24 cellular contexts compared by ENCODE assay signal in the genomic region with DNA sequence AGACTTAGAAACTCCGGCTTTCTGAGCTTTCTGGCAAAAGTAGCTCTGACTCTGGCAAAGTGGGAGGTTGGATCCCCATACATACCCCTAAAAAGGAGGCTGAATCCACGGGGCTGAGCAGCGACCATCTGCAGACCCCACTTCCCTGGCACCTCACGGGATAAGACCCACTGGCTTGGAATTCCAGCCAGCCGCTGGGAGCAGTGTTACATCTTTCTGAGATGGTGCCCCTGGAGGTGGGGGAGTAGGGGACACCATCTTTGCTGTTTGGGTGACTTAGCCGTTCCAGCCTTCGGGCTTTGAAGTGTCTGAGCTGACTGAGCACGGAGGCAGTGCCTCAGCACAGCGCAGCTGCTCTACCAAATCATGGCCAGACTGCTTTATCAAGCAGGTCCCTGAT. TPM values are rescaled to one million over a fixed set of nuclear protein-coding genes. Genes with fewer than 3 reads are reported as not detected.
"Had no signal": no experiment of that assay in that cellular context is flagged by ENCODE, and none has a peak within 500 bp of the region (broad histone marks: within the 10 kb centered on the region; RNA-seq: fewer than 3 reads in every experiment).

No MANE protein-coding gene starts in this region.

- H3K36me3 Mint-ChIP-seq: activated naive CD4-positive, alpha-beta T cell treated with anti-CD3 and anti-CD28 coated beads, Interleukin-2, amount 50 U/mL, for 72 hours; brain; mesothelial cell of epicardium; naive thymus-derived CD8-positive, alpha-beta T cell had no signal

- ATAC-seq: activated naive CD4-positive, alpha-beta T cell treated with anti-CD3 and anti-CD28 coated beads, Interleukin-2, amount 50 U/mL, for 72 hours; esophagus mucosa; naive thymus-derived CD8-positive, alpha-beta T cell; psoas muscle; stimulated activated naive CD8-positive, alpha-beta T cell treated with anti-CD3 and anti-CD28 coated beads, Interleukin-15, Interleukin-2, amounts not matched to agents 100 U/mL and 50 U/mL, for 24 hours had no signal

- H3K9me3 Mint-ChIP-seq: mesothelial cell of epicardium had no signal

- H3K4me1 Mint-ChIP-seq: brain; mesothelial cell of epicardium; naive thymus-derived CD8-positive, alpha-beta T cell had no signal

- H3K27ac ChIP-seq: left ventricle myocardium inferior, psoas muscle, right atrium auricular region, upper lobe of left lung, WERI-Rb-1 had no signal

- DNase-seq: activated gamma-delta T cell treated with Interleukin-2 at 50 U/mL for 16 hours; activated T-cell treated with anti-CD3 and anti-CD28 coated beads, Interleukin-2, amount 50 U/mL, for 1 hour; effector memory CD4-positive, alpha-beta T cell; foreskin melanocyte; left ventricle myocardium inferior; naive thymus-derived CD8-positive, alpha-beta T cell; psoas muscle; stimulated activated CD4-positive, alpha-beta T cell treated with anti-CD3 and anti-CD28 coated beads, Interleukin-12 subunit alpha, Interleukin-12 subunit beta, amount 100 ng/mL, for 4 hours; stimulated activated CD4-positive, alpha-beta T cell treated with anti-CD3 and anti-CD28 coated beads, Interleukin-4, amount 100 ng/mL, for 4 hours; stimulated activated naive CD8-positive, alpha-beta T cell treated with anti-CD3 and anti-CD28 coated beads, Interleukin-15, Interleukin-2, amounts not matched to agents 100 U/mL and 50 U/mL, for 24 hours had no signal

- H3K27ac Mint-ChIP-seq: activated naive CD4-positive, alpha-beta T cell treated with anti-CD3 and anti-CD28 coated beads, Interleukin-2, amount 50 U/mL, for 72 hours; brain; mesothelial cell of epicardium had no signal

- H3K9me3 ChIP-seq: psoas muscle, right atrium auricular region, upper lobe of left lung had no signal

- H3K4me1 ChIP-seq: left ventricle myocardium inferior, psoas muscle, right atrium auricular region, upper lobe of left lung had no signal

- H3K4me3 Mint-ChIP-seq: brain; mesothelial cell of epicardium; naive thymus-derived CD8-positive, alpha-beta T cell had no signal

- H3K4me3 ChIP-seq: left ventricle myocardium inferior, psoas muscle, right atrium auricular region, upper lobe of left lung had no signal

- H3K36me3 ChIP-seq: left ventricle myocardium inferior, right atrium auricular region, upper lobe of left lung, WERI-Rb-1 had no signal

- H3K27me3 ChIP-seq: right atrium auricular region, upper lobe of left lung had no signal

RNA-seq across cellular contexts. Expression of a gene that starts 45.0 kb away (rescaled TPM):
- total RNA-seq: activated naive CD4-positive, alpha-beta T cell treated with anti-CD3 and anti-CD28 coated beads, Interleukin-2, amount 50 U/mL, for 72 hours; aorta; dermis microvascular lymphatic vessel endothelial cell; endothelial cell of umbilical vein; esophagus mucosa; left ventricle myocardium inferior; lung microvascular endothelial cell; mesothelial cell of epicardium; naive thymus-derived CD8-positive, alpha-beta T cell; osteocyte; psoas muscle; right atrium auricular region; subcutaneous adipose tissue; T-helper 2 cell treated with Interferon-gamma antibody and Interleukin-4, amounts not matched to agents 100 ng/mL and 5 ng/mL, for 36 hours; upper lobe of left lung had no signal
